In the genomic region with DNA sequence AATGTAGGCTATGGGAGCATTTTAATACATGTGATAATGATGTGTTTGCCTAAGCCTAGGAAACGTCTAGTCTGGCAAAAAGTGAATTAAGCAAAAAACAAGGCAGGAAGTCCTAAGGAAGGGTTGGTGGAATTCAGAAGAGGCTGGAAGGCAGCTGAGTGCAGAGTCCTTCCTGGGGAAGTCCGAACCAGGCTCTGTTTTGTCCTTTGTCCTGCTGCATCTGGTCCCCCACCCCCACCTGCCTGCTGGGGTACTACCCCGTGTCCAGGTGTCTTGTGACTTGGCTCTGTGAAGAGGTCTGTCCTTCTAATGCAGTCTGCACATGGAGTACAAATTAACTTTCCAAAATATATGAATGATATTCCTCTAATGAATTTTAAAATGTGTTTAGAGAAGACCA, we compare ENCODE assay signal across 15 cellular contexts. TPM values are rescaled to one million over a fixed set of nuclear protein-coding genes. Genes with fewer than 3 reads are reported as not detected.
DNase-seq lines count a peak whose midpoint lies in the region; ATAC-seq and TF ChIP-seq lines count a peak whose summit lies in the region.
"Had no signal": no experiment of that assay in that cellular context is flagged by ENCODE, and none has a peak within 500 bp of the region (broad histone marks: within the 10 kb centered on the region; RNA-seq: fewer than 3 reads in every experiment).

No MANE protein-coding gene starts in this region.

- H3K27ac ChIP-seq in SU-DHL-6 (ENCODE audit: low read depth, low read length) (no peak overlapping the region), smooth muscle cell (ENCODE audit: low read depth) (no peak overlapping the region)

- no peaks in the 10 kb centered on the region for H3K27me3 Mint-ChIP-seq in chondrocyte (ENCODE audit: low read depth)

- peaks cover 20% of the 10 kb centered on the region for H3K4me1 Mint-ChIP-seq in chondrocyte (ENCODE audit: low read depth)

- no peaks in the 10 kb centered on the region for H4K20me1 ChIP-seq in SU-DHL-6 (ENCODE audit: low read depth, low read length)
- peaks cover 19% of the 10 kb centered on the region for H4K20me1 ChIP-seq in smooth muscle cell (ENCODE audit: low read depth)

- H3F3A ChIP-seq in SU-DHL-6 (ENCODE audit: insufficient read depth) (peaks cover 6% of the 10 kb centered on the region), smooth muscle cell (ENCODE audit: low read depth) (peaks cover 5% of the 10 kb centered on the region)

- peaks cover 25% of the 10 kb centered on the region for H3K4me1 ChIP-seq in smooth muscle cell (ENCODE audit: low read depth)

- H3K27me3 ChIP-seq in SU-DHL-6 (ENCODE audit: low read length) (no peaks in the 10 kb centered on the region), smooth muscle cell (ENCODE audit: low read depth) (no peaks in the 10 kb centered on the region)

- DNase-seq in NCI-H82 (lab: John Stamatoyannopoulos, UW) = peak; percentile 30
- DNase-seq in NCI-H82 treated with DMSO at 0.1 percent for 48 hours (lab: John Stamatoyannopoulos, UW; ENCODE audit: unreplicated experiment) = no peak
- peak; percentile 15 for DNase-seq in kidney tubule cell (ENCODE audit: low spot score)
- DNase-seq in smooth muscle cell (lab: John Stamatoyannopoulos, UW; ENCODE audit: unreplicated experiment) = no peak
- DNase-seq in chondrocyte (ENCODE audit: low spot score) = no peak
- no peak for DNase-seq in NCI-H345 (lab: John Stamatoyannopoulos, UW)
- DNase-seq: ACHN; activated T-cell treated with anti-CD3 and anti-CD28 coated beads, Interleukin-2, amount 50 U/mL, for 24 hours; aorta; effector memory CD4-positive, alpha-beta T cell; NCI-H187; nucleus accumbens had no signal

- no peak overlapping the region for H3K4me2 ChIP-seq in SU-DHL-6 (ENCODE audit: low read depth, low read length, poor library complexity, severe bottlenecking)
- H3K4me2 ChIP-seq in smooth muscle cell = peak overlapping the region; percentile 97

- no peak overlapping the region for H3K4me3 Mint-ChIP-seq in chondrocyte (ENCODE audit: unreplicated experiment)

- H2AFZ ChIP-seq in SU-DHL-6 (ENCODE audit: low read depth, low read length, severe bottlenecking) = peak overlapping the region; percentile 93
- no peak overlapping the region for H2AFZ ChIP-seq in smooth muscle cell (ENCODE audit: low read depth)

- ATAC-seq in HG02973 (IDR thresholded peaks at IDR 0.05; ENCODE audit: unreplicated experiment) = no peak

- WGBS in smooth muscle cell (ENCODE audit: low lambda C conversion rate) = 37% methylated on average over 3 of the region's 3 CpGs

- H3K79me2 ChIP-seq in SU-DHL-6 (ENCODE audit: insufficient read depth, low read length) (no peaks in the 10 kb centered on the region), smooth muscle cell (ENCODE audit: low read depth) (peaks cover 33% of the 10 kb centered on the region)

- H3K9me3 Mint-ChIP-seq in chondrocyte (ENCODE audit: low read depth) = no peaks in the 10 kb centered on the region
- H3K9me3 Mint-ChIP-seq: activated T-cell treated with anti-CD3 and anti-CD28 coated beads, Interleukin-2, amount 50 U/mL, for 24 hours; stimulated activated naive CD8-positive, alpha-beta T cell treated with anti-CD3 and anti-CD28 coated beads, Interleukin-15, Interleukin-2, amounts not matched to agents 100 ng/mL and 50 ng/mL, for 24 hours had no signal

- no peaks in the 10 kb centered on the region for H3K9me2 ChIP-seq in SU-DHL-6 (replicated peaks; ENCODE audit: insufficient read depth, low read length)

- H3K9ac ChIP-seq in SU-DHL-6 (ENCODE audit: low read length) (no peak overlapping the region), smooth muscle cell (ENCODE audit: low read depth) (no peak overlapping the region)

- no peak for TF ChIP-seq CTCF in SU-DHL-6 (IDR thresholded peaks at IDR 0.05; ENCODE audit: insufficient read depth, low read length, poor library complexity, severe bottlenecking)
- no peak for TF ChIP-seq CTCF in smooth muscle cell (IDR thresholded peaks at IDR 0.05; ENCODE audit: borderline replicate concordance, insufficient read depth, poor library complexity, severe bottlenecking)
- no peak for TF ChIP-seq CTCF in chondrocyte (IDR thresholded peaks at IDR 0.05)

- H3K36me3 Mint-ChIP-seq in chondrocyte (ENCODE audit: low read depth) = peaks cover 1% of the 10 kb centered on the region

- no peaks in the 10 kb centered on the region for H3K36me3 ChIP-seq in SU-DHL-6 (ENCODE audit: low read length)
- H3K36me3 ChIP-seq in smooth muscle cell (ENCODE audit: low read depth) = no peaks in the 10 kb centered on the region

- H3K4me3 ChIP-seq in SU-DHL-6 (ENCODE audit: insufficient read depth, low read length, poor library complexity, severe bottlenecking) (no peak overlapping the region), smooth muscle cell (peak overlapping the region; percentile 98)

- no peak overlapping the region for H3K27ac Mint-ChIP-seq in chondrocyte (ENCODE audit: unreplicated experiment)
- H3K27ac Mint-ChIP-seq: stimulated activated naive CD8-positive, alpha-beta T cell treated with anti-CD3 and anti-CD28 coated beads, Interleukin-15, Interleukin-2, amounts not matched to agents 100 ng/mL and 50 ng/mL, for 24 hours had no signal

- H3K9me3 ChIP-seq in SU-DHL-6 (ENCODE audit: insufficient read depth, low read length) (no peaks in the 10 kb centered on the region), smooth muscle cell (replicated peaks; ENCODE audit: low read depth) (no peaks in the 10 kb centered on the region)

RNA-seq across cellular contexts. Expression of a gene that starts 1.6 kb away (rescaled TPM):
- total RNA-seq in smooth muscle cell (107 and 146 TPM in 2 replicates), chondrocyte (211 to 296 TPM (median 284 TPM) in 3 replicates)
- polyA plus RNA-seq in smooth muscle cell = 83.0 and 112 TPM in 2 replicates

Comparison
In these comparisons a context has a peak if more than half of its experiments do, and no peak if none do; other contexts are left out.
1. DNase-seq: peak in NCI-H82 (single experiment) and kidney tubule cell (single experiment); none in NCI-H82 treated with DMSO at 0.1 percent for 48 hours (single experiment), smooth muscle cell (single experiment), chondrocyte (single experiment) and NCI-H345 (single experiment).